17 cellular contexts compared by ENCODE assay signal in the genomic region with DNA sequence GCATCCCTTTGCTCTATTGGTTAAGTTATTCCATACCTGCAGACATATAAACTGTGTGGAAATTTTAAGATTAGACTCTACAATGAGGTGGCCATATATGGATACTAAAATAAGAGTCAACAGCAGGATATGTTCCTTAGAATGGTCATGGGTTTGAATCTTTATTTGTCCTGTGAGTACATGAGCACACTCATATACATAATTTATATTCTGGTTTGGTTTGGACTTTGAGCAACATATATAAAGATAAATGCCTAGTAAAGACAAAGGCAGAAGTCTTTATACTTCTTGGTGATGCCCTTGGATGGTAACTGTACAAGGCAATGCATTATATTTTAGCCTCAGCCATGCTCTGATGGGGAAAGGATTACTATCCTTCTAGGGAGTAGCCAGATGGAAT.
"Had no signal": no experiment of that assay in that cellular context is flagged by ENCODE, and none has a peak within 500 bp of the region (broad histone marks: within the 10 kb centered on the region; RNA-seq: fewer than 3 reads in every experiment).

No MANE protein-coding gene starts in this region.

- H3K4me1 ChIP-seq: testis had no signal

- ATAC-seq: activated CD4-positive, alpha-beta T cell treated with anti-CD3 and anti-CD28 coated beads for 36 hours; stimulated activated memory B cell treated with anti-CD40 and anti-IgM and Interleukin-4, amounts not matched to agents 10 μg/mL and 1 μg/mL and 100 μg/mL, for 72 hours had no signal

- H3K27ac Mint-ChIP-seq: activated CD4-positive, alpha-beta T cell treated with anti-CD3 and anti-CD28 coated beads for 36 hours; activated naive CD8-positive, alpha-beta T cell treated with anti-CD3 and anti-CD28 coated beads, Interleukin-2, amount 10 ng/mL, durations not matched to agents 7 days and 5 days; naive B cell; stimulated activated memory B cell treated with anti-CD40 and anti-IgM and Interleukin-4, amounts not matched to agents 10 μg/mL and 1 μg/mL and 100 μg/mL, for 72 hours; type B pancreatic cell had no signal

- H3K4me1 Mint-ChIP-seq: stimulated activated memory B cell treated with anti-CD40 and anti-IgM and Interleukin-4, amounts not matched to agents 10 μg/mL and 1 μg/mL and 100 μg/mL, for 72 hours had no signal

- H3K27me3 Mint-ChIP-seq: activated CD4-positive, alpha-beta T cell treated with anti-CD3 and anti-CD28 coated beads for 36 hours; activated naive CD8-positive, alpha-beta T cell treated with anti-CD3 and anti-CD28 coated beads, Interleukin-2, amount 10 ng/mL, durations not matched to agents 7 days and 5 days; naive B cell; stimulated activated memory B cell treated with anti-CD40 and anti-IgM and Interleukin-4, amounts not matched to agents 10 μg/mL and 1 μg/mL and 100 μg/mL, for 72 hours; type B pancreatic cell had no signal

- H3K36me3 ChIP-seq: ovary had no signal

- H3K4me3 Mint-ChIP-seq: activated CD4-positive, alpha-beta T cell treated with anti-CD3 and anti-CD28 coated beads for 36 hours; activated naive CD8-positive, alpha-beta T cell treated with anti-CD3 and anti-CD28 coated beads, Interleukin-2, amount 10 ng/mL, durations not matched to agents 7 days and 5 days; naive B cell; stimulated activated memory B cell treated with anti-CD40 and anti-IgM and Interleukin-4, amounts not matched to agents 10 μg/mL and 1 μg/mL and 100 μg/mL, for 72 hours; type B pancreatic cell had no signal

- DNase-seq: activated CD4-positive, alpha-beta T cell treated with anti-CD3 and anti-CD28 coated beads for 36 hours; activated CD4-positive, alpha-beta T cell treated with anti-CD3 and anti-CD28 coated beads, Interleukin-2, amount 50 U/mL, for 48 hours; activated gamma-delta T cell; activated naive CD8-positive, alpha-beta T cell treated with anti-CD3 and anti-CD28 coated beads, Interleukin-2, amount 10 ng/mL, durations not matched to agents 7 days and 5 days; brain microvascular endothelial cell; hypothalamus; islet precursor cell; mammary epithelial cell; naive B cell; ovary; sigmoid colon; spleen; stimulated activated CD4-positive, alpha-beta T cell treated with anti-CD3 and anti-CD28 coated beads, Interleukin-4, amount 100 ng/mL, for 4 hours; testis had no signal

- H3K9me3 ChIP-seq: ovary, sigmoid colon, spleen, testis had no signal

- H3K27me3 ChIP-seq: brain microvascular endothelial cell, ovary, sigmoid colon, spleen, testis had no signal

- H3K9me3 Mint-ChIP-seq: activated naive CD8-positive, alpha-beta T cell treated with anti-CD3 and anti-CD28 coated beads, Interleukin-2, amount 10 ng/mL, durations not matched to agents 7 days and 5 days; naive B cell; stimulated activated memory B cell treated with anti-CD40 and anti-IgM and Interleukin-4, amounts not matched to agents 10 μg/mL and 1 μg/mL and 100 μg/mL, for 72 hours; type B pancreatic cell had no signal

- H3K27ac ChIP-seq: brain microvascular endothelial cell, coronary artery, ovary, testis had no signal

- H3K4me3 ChIP-seq: coronary artery, ovary, sigmoid colon, spleen, testis had no signal
